Comparison of ENCODE assay signal across 1 cellular context in genomic region chr10:32105782-32106382, GRCh38.
TF ChIP-seq lines count a peak whose summit lies in the region.

No MANE protein-coding gene starts in this region.

TF ChIP-seq in HepG2, 621 proteins besides CTCF, POLR2A, EP300 and RAD21 (continued from another document and continues in another):
- TF ChIP-seq HNF1B (CRISPR knock-in tag; IDR thresholded peaks at IDR 0.05) (no peak), GABPA (IDR thresholded peaks at IDR 0.05; ENCODE audit: low read depth, low read length) (no peak), GABPA (CRISPR knock-in tag; IDR thresholded peaks at IDR 0.05; ENCODE audit: low read depth) (peak; percentile 46; the same call in 1 of the 2 replicates), ATF7 (IDR thresholded peaks at IDR 0.05) (no peak), ATF7 (CRISPR knock-in tag; IDR thresholded peaks at IDR 0.05) (no peak), ZXDC (CRISPR knock-in tag; IDR thresholded peaks at IDR 0.05) (no peak), ZNF704 (CRISPR knock-in tag; IDR thresholded peaks at IDR 0.05; ENCODE audit: borderline replicate concordance) (no peak), ZFP1 (CRISPR knock-in tag; IDR thresholded peaks at IDR 0.05) (peak; percentile 81; the same call in 1 of the 2 replicates), NFAT5 (CRISPR knock-in tag; IDR thresholded peaks at IDR 0.05) (no peak), PHF8 (CRISPR knock-in tag; IDR thresholded peaks at IDR 0.05) (no peak), MAFK (conservative IDR thresholded peaks at IDR 0.05 in 1 of 2, IDR thresholded peaks at IDR 0.05 in 1 of 2; ENCODE audit: low read length in 2 of 2) (no peak), TEF (CRISPR knock-in tag; IDR thresholded peaks at IDR 0.05) (no peak), IKZF5 (CRISPR knock-in tag; IDR thresholded peaks at IDR 0.05) (no peak; the same call in 1 of the 2 replicates), ZNF138 (CRISPR knock-in tag; IDR thresholded peaks at IDR 0.05; ENCODE audit: low read depth) (no peak), NFYB (CRISPR knock-in tag; IDR thresholded peaks at IDR 0.05) (no peak), ASH2L (IDR thresholded peaks at IDR 0.05; ENCODE audit: insufficient read length, low read depth, low read length) (peak; percentile 63), LCORL (IDR thresholded peaks at IDR 0.05) (no peak), LCORL (CRISPR knock-in tag; IDR thresholded peaks at IDR 0.05) (peak; percentile 79; the same call in 1 of the 2 replicates), RARA (CRISPR knock-in tag; IDR thresholded peaks at IDR 0.05) (peak; percentile 77), PATZ1 (CRISPR knock-in tag; IDR thresholded peaks at IDR 0.05) (peak; percentile 70; the same call in 1 of the 2 replicates), EHMT2 (IDR thresholded peaks at IDR 0.05; ENCODE audit: borderline replicate concordance, low read depth, low read length) (0 out of 2 replicates have a peak, but pooled peaks have one; percentile 53), SALL2 (CRISPR knock-in tag; IDR thresholded peaks at IDR 0.05) (no peak), BRD4 (CRISPR knock-in tag; IDR thresholded peaks at IDR 0.05) (no peak), E2F5 (CRISPR knock-in tag; conservative IDR thresholded peaks at IDR 0.05) (no peak), ZNF260 (CRISPR knock-in tag; IDR thresholded peaks at IDR 0.05; ENCODE audit: borderline replicate concordance, low read depth) (no peak), ZNF382 (CRISPR knock-in tag; IDR thresholded peaks at IDR 0.05; ENCODE audit: borderline replicate concordance) (no peak), THAP9 (CRISPR knock-in tag; IDR thresholded peaks at IDR 0.05; ENCODE audit: borderline replicate concordance) (no peak), ZNF747 (CRISPR knock-in tag; IDR thresholded peaks at IDR 0.05; ENCODE audit: borderline replicate concordance) (no peak; the same call in 1 of the 2 replicates), HMGXB4 (CRISPR knock-in tag; IDR thresholded peaks at IDR 0.05; ENCODE audit: borderline replicate concordance in 1 of 2, low read depth in 1 of 2) (peak in 1 of 2 experiments; percentile 40; a peak in 2 of 4 replicates), ZFP41 (CRISPR knock-in tag; IDR thresholded peaks at IDR 0.05; ENCODE audit: borderline replicate concordance) (no peak), HHEX (CRISPR knock-in tag; IDR thresholded peaks at IDR 0.05) (peak; percentile 53; the same call in 1 of the 2 replicates), RBAK (CRISPR knock-in tag; IDR thresholded peaks at IDR 0.05) (no peak), ZNF598 (CRISPR knock-in tag; IDR thresholded peaks at IDR 0.05; ENCODE audit: borderline replicate concordance) (no peak), HOXA9 (CRISPR knock-in tag; IDR thresholded peaks at IDR 0.05; ENCODE audit: borderline replicate concordance) (no peak), GPBP1L1 (CRISPR knock-in tag; IDR thresholded peaks at IDR 0.05) (no peak), U2AF2 (IDR thresholded peaks at IDR 0.05; ENCODE audit: low read depth, low read length) (no peak), ZBTB7B (CRISPR knock-in tag; IDR thresholded peaks at IDR 0.05) (peak; percentile 63; the same call in 1 of the 2 replicates)
